In genomic region chr12:7013101-7013500, GRCh38 we compare ENCODE assay signal across 24 cellular contexts.
"Had no signal": no experiment of that assay in that cellular context is flagged by ENCODE, and none has a peak within 500 bp of the region (broad histone marks: within the 10 kb centered on the region; RNA-seq: fewer than 3 reads in every experiment).

No MANE protein-coding gene starts in this region.

- H3K36me3 ChIP-seq: pancreas, right lobe of liver, thoracic aorta had no signal

- H3K4me3 Mint-ChIP-seq: effector memory CD8-positive, alpha-beta T cell; natural killer cell; stimulated activated memory B cell treated with anti-CD40 and anti-IgM and Interleukin-4, amounts not matched to agents 10 μg/mL and 1 μg/mL and 100 μg/mL, for 72 hours; stimulated activated naive CD8-positive, alpha-beta T cell treated with anti-CD3 and anti-CD28 coated beads, Interleukin-15, Interleukin-2, amounts not matched to agents 100 ng/mL and 50 ng/mL, for 24 hours had no signal

- ATAC-seq: effector memory CD8-positive, alpha-beta T cell; left cardiac atrium; left ventricle myocardium superior; lower lobe of right lung; natural killer cell; pancreas; right lobe of liver; stimulated activated memory B cell treated with anti-CD40 and anti-IgM and Interleukin-4, amounts not matched to agents 10 μg/mL and 1 μg/mL and 100 μg/mL, for 72 hours had no signal

- H3K9me3 ChIP-seq: esophagus squamous epithelium, lower lobe of right lung, pancreas, right lobe of liver, thoracic aorta, tibial nerve, upper lobe of left lung had no signal

- H3K27ac ChIP-seq: esophagus squamous epithelium, lower lobe of right lung, pancreas, right lobe of liver, thoracic aorta, tibial nerve, upper lobe of left lung had no signal

- DNase-seq: cortex of kidney; effector memory CD8-positive, alpha-beta T cell; erythroblast; esophagus squamous epithelium; foreskin melanocyte; head of caudate nucleus; left cardiac atrium; left ventricle myocardium superior; lower lobe of right lung; natural killer cell; occipital lobe; pancreas; right lobe of liver; stimulated activated CD4-positive, alpha-beta T cell treated with anti-CD3 and anti-CD28 coated beads, Interleukin-12 subunit alpha, Interleukin-12 subunit beta, amount 100 ng/mL, for 4 hours; stimulated activated CD4-positive, alpha-beta T cell treated with anti-CD3 and anti-CD28 coated beads, Interleukin-2, amount 100 ng/mL, for 24 hours; stimulated activated CD4-positive, alpha-beta T cell treated with anti-CD3 and anti-CD28 coated beads, Interleukin-4, amount 100 ng/mL, for 24 hours; upper lobe of left lung had no signal

- H3K9me3 Mint-ChIP-seq: effector memory CD8-positive, alpha-beta T cell; natural killer cell; stimulated activated memory B cell treated with anti-CD40 and anti-IgM and Interleukin-4, amounts not matched to agents 10 μg/mL and 1 μg/mL and 100 μg/mL, for 72 hours; stimulated activated naive CD8-positive, alpha-beta T cell treated with anti-CD3 and anti-CD28 coated beads, Interleukin-15, Interleukin-2, amounts not matched to agents 100 ng/mL and 50 ng/mL, for 24 hours had no signal

- H3K36me3 Mint-ChIP-seq: natural killer cell had no signal

- H3K27me3 ChIP-seq: esophagus squamous epithelium, pancreas, right lobe of liver, tibial nerve, upper lobe of left lung had no signal

- FAIRE-seq: endometrium, islet of Langerhans, pancreas had no signal

- H3K27me3 Mint-ChIP-seq: effector memory CD8-positive, alpha-beta T cell; stimulated activated memory B cell treated with anti-CD40 and anti-IgM and Interleukin-4, amounts not matched to agents 10 μg/mL and 1 μg/mL and 100 μg/mL, for 72 hours; stimulated activated naive CD8-positive, alpha-beta T cell treated with anti-CD3 and anti-CD28 coated beads, Interleukin-15, Interleukin-2, amounts not matched to agents 100 ng/mL and 50 ng/mL, for 24 hours had no signal

- H3K4me3 ChIP-seq: esophagus squamous epithelium, lower lobe of right lung, pancreas, right lobe of liver, smooth muscle cell, thoracic aorta, tibial nerve, upper lobe of left lung had no signal

- H3K27ac Mint-ChIP-seq: stimulated activated memory B cell treated with anti-CD40 and anti-IgM and Interleukin-4, amounts not matched to agents 10 μg/mL and 1 μg/mL and 100 μg/mL, for 72 hours; stimulated activated naive CD8-positive, alpha-beta T cell treated with anti-CD3 and anti-CD28 coated beads, Interleukin-15, Interleukin-2, amounts not matched to agents 100 ng/mL and 50 ng/mL, for 24 hours had no signal
